Comparison of ENCODE assay signal across 8 cellular contexts in the genomic region with DNA sequence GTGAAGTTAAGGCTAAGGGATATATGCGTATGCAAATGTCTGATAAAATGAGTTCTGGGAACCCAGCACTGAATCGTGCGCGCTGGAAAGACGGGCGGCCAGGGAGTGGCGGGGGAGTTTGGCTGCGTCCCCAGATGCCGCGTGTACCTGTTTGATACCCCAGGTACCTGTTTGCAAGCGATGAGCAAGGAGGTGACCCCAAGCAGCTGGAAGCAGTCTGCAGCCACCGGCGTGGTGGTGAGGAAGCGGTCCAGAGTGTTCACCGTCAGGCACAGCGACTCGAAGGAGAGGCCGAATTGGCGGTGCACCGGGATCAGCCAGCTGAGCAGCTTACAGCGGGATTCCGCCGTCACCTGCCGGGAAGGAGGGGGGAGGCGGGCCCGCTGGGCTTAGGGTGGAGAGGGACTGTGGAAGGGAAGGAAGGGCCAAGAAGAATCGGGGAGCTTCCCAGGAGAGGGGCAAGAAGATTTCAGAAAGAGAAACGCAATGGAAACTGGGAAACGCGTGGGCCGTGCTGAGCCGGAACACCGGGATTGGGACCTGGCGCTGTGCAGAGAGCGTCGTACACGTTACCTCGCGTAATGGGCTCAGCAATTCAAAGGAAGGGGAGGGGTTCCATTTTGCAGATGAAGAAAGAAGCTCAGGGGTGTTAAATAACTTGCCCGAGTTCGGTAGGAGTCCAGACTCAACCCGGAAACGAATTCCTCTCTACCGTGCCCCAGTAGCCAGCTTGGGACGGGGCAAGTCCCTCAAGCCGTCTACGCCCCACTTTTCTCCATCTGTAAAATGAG. TPM values are rescaled to one million over a fixed set of nuclear protein-coding genes. Genes with fewer than 3 reads are reported as not detected.
DNase-seq lines count a peak whose midpoint lies in the region; ATAC-seq and TF ChIP-seq lines count a peak whose summit lies in the region.

No MANE protein-coding gene starts in this region.

- BruUV-seq in PC-9 (replicated peaks; lab: Mats Ljungman, UMichigan), result TSS peak; percentile 36

- H3K9me3 Mint-ChIP-seq in GM23338, result peaks cover 5% of the 10 kb centered on the region

- peak overlapping the region; percentile 74 for H3K4me3 ChIP-seq in GM23338
- peak overlapping the region; percentile 89 for H3K4me3 ChIP-seq in PC-9
- H3K4me3 ChIP-seq in mesodermal cell (ENCODE audit: extremely low read depth, insufficient read depth, low read length, poor library complexity, severe bottlenecking), result peak overlapping the region; percentile 44
- H3K4me3 ChIP-seq in urinary bladder (ENCODE audit: low read depth, low read length), result peak overlapping the region; percentile 47

- POLR2A ChIA-PET in PC-9 (lab: Charles Lee; ENCODE audit: unreplicated experiment), result interaction anchor here (0.6 kb wide), 1 partner anchor 45 kb away, joined by 6 read pairs; no protein-coding TSS in a partner anchor

- intact Hi-C loops in PC-9 (cut with micrococcal nuclease; ENCODE audit: unreplicated experiment), result loop anchor here (2.0 kb wide), 1 partner anchor 74 kb away; the partner anchor contains the start of genes DHX29 and MTREX

- H3K79me2 ChIP-seq in GM23338 (replicated peaks; ENCODE audit: insufficient read depth) (no peaks in the 10 kb centered on the region), PC-9 (ENCODE audit: low read depth) (no peaks in the 10 kb centered on the region)

- peaks cover 34% of the 10 kb centered on the region for H3K4me1 ChIP-seq in GM23338 (ENCODE audit: insufficient read depth)
- peaks cover 23% of the 10 kb centered on the region for H3K4me1 ChIP-seq in PC-9 (replicated peaks; ENCODE audit: insufficient read depth)
- peaks cover 17% of the 10 kb centered on the region for H3K4me1 ChIP-seq in mesodermal cell (ENCODE audit: control insufficient read depth, insufficient read depth, low read length, poor library complexity, severe bottlenecking)
- no peaks in the 10 kb centered on the region for H3K4me1 ChIP-seq in urinary bladder (ENCODE audit: insufficient read depth)

- no peaks in the 10 kb centered on the region for H3K9me3 ChIP-seq in PC-9 (ENCODE audit: insufficient read depth, low read depth)
- no peaks in the 10 kb centered on the region for H3K9me3 ChIP-seq in mesodermal cell (ENCODE audit: control insufficient read depth, low read length)

- H3K9me2 ChIP-seq in GM23338 (ENCODE audit: insufficient read depth) (no peaks in the 10 kb centered on the region), PC-9 (ENCODE audit: insufficient read depth) (no peaks in the 10 kb centered on the region)

- CTCF ChIA-PET in PC-9 (lab: Charles Lee), result interaction anchor here (0.6 to 1.4 kb wide), 4 partner anchors 45 to 476 kb away, joined by 3 to 7 read pairs (median 3); no protein-coding TSS in a partner anchor

- H3F3A ChIP-seq in GM23338 (replicated peaks; ENCODE audit: low read depth) (peaks cover 30% of the 10 kb centered on the region), PC-9 (ENCODE audit: insufficient read depth, low read depth) (peaks cover 29% of the 10 kb centered on the region)

- TF ChIP-seq CTCF in GM23338 (conservative IDR thresholded peaks at IDR 0.05; ENCODE audit: low read depth in 2 of 2), result no peak
- TF ChIP-seq CTCF in PC-9 (conservative IDR thresholded peaks at IDR 0.05), result no peak

- WGBS in mesodermal cell (ENCODE audit: insufficient coverage in 2 of 2), 2 experiments, result 0% methylated on average over 39 to 44 of the region's 47 CpGs
- 1% methylated on average over 47 of the region's 47 CpGs for WGBS in urinary bladder

- H3K4me1 Mint-ChIP-seq in GM23338, result peaks cover 27% of the 10 kb centered on the region

- no peak overlapping the region for H3K27ac Mint-ChIP-seq in GM23338

- H3K36me3 ChIP-seq in GM23338 (ENCODE audit: insufficient read depth), result no peaks in the 10 kb centered on the region; the same call in 1 of the 2 replicates
- no peaks in the 10 kb centered on the region for H3K36me3 ChIP-seq in PC-9 (ENCODE audit: low read depth)
- H3K36me3 ChIP-seq in mesodermal cell (ENCODE audit: control insufficient read depth, insufficient read depth, low read length), result no peaks in the 10 kb centered on the region
- no peaks in the 10 kb centered on the region for H3K36me3 ChIP-seq in urinary bladder (ENCODE audit: insufficient read depth)

- H3K27ac ChIP-seq in GM23338 (ENCODE audit: low read depth) (no peak overlapping the region), PC-9 (peak overlapping the region; percentile 30; the same call in 1 of the 2 replicates), mesodermal cell (ENCODE audit: low read depth, low read length, severe bottlenecking) (no peak overlapping the region), urinary bladder (ENCODE audit: low read depth) (no peak overlapping the region)

- H2AFZ ChIP-seq in GM23338 (peak overlapping the region; percentile 98), PC-9 (peak overlapping the region; percentile 97)

- H3K27me3 Mint-ChIP-seq in GM23338 (ENCODE audit: insufficient read depth, low read depth, poor library complexity), result peaks cover 95% of the 10 kb centered on the region

- ATAC-seq in GM23338, result peak; percentile 18
- no peak for ATAC-seq in GM21423 (IDR thresholded peaks at IDR 0.05; ENCODE audit: unreplicated experiment)

- H3K4me2 ChIP-seq in GM23338 (peak overlapping the region; percentile 95), PC-9 (peak overlapping the region; percentile 97)

- H3K36me3 Mint-ChIP-seq in GM23338 (ENCODE audit: low read depth), result peaks cover 3% of the 10 kb centered on the region; the same call in 1 of the 3 replicates

- H3K4me3 Mint-ChIP-seq in GM23338, result peak overlapping the region; percentile 88

- H4K20me1 ChIP-seq in GM23338 (replicated peaks; ENCODE audit: insufficient read depth), result peaks cover 38% of the 10 kb centered on the region
- no peaks in the 10 kb centered on the region for H4K20me1 ChIP-seq in PC-9 (ENCODE audit: insufficient read depth)

- DNase-seq in COLO668 (lab: John Stamatoyannopoulos, UW; ENCODE audit: unreplicated experiment) (peak; percentile 39), GM23338 (ENCODE audit: low spot score) (peak; percentile 69), PC-9 (peak; percentile 52 to 57), dermis blood vessel endothelial cell (peak; percentile 30), NCI-H526 treated with DMSO at 0.1 percent for 48 hours (lab: John Stamatoyannopoulos, UW) (no peak)

- H3K27me3 ChIP-seq in GM23338 (ENCODE audit: insufficient read depth), result peaks cover 100% of the 10 kb centered on the region
- no peaks in the 10 kb centered on the region for H3K27me3 ChIP-seq in PC-9 (ENCODE audit: insufficient read depth, low read depth)

TF ChIP-seq in GM23338, 12 proteins besides CTCF, POLR2A, EP300 and RAD21:
- TF ChIP-seq EZH2 (IDR thresholded peaks at IDR 0.05; ENCODE audit: low read depth, unreplicated experiment) (peak; percentile 69), CREB1 (CRISPR knock-in tag; IDR thresholded peaks at IDR 0.05; ENCODE audit: low read depth) (0 out of 2 replicates have a peak, but pooled peaks have one; percentile 14), EZH2phosphoT487 (IDR thresholded peaks at IDR 0.05; ENCODE audit: unreplicated experiment) (peak; percentile 92), POLR2AphosphoS5 (IDR thresholded peaks at IDR 0.05; ENCODE audit: low read depth) (no peak)

RNA-seq across cellular contexts. Expression of gene CCNO, which starts 1.0 kb away (rescaled TPM):
- total RNA-seq in GM23338 (2014; rRNA removed; shearing (Covaris generic)), result not detected in 2 replicates
- polyA plus RNA-seq in GM23338 (2016; fragmentation: Nextera tagmentation; extraction: Ambion mirVana) (0.21 TPM in 1 of 2 replicates, not detected in the other), urinary bladder (2.8 TPM)
- total RNA-seq in PC-9 (2021) (4.7 and 7.1 TPM in 2 replicates), dermis blood vessel endothelial cell (not detected in 2 replicates), urinary bladder (1.6 TPM)
- polyA plus RNA-seq in mesodermal cell (2013, experiment 1 of 2), result 0.52 TPM
- not detected for polyA plus RNA-seq in mesodermal cell (2013, experiment 2 of 2)

RNA-seq across cellular contexts. Expression of gene MCIDAS, which starts 5.3 kb away (rescaled TPM):
- 0.12 TPM in 1 of 2 replicates, not detected in the other for total RNA-seq in GM23338 (2014; rRNA removed; shearing (Covaris generic))
- polyA plus RNA-seq in GM23338 (2016; fragmentation: Nextera tagmentation; extraction: Ambion mirVana) (not detected in 2 replicates), urinary bladder (0.23 TPM)
- total RNA-seq in PC-9 (2021) (1.1 and 1.8 TPM in 2 replicates), dermis blood vessel endothelial cell (not detected in 2 replicates), urinary bladder (0.32 TPM)
- polyA plus RNA-seq in mesodermal cell (2013, experiment 1 of 2), result not detected
- polyA plus RNA-seq in mesodermal cell (2013, experiment 2 of 2), result not detected

RNA-seq across cellular contexts. Expression of gene CDC20B, which starts 59.4 kb away (rescaled TPM):
- total RNA-seq in GM23338 (2014; rRNA removed; shearing (Covaris generic)), result not detected in 2 replicates
- polyA plus RNA-seq in GM23338 (2016; fragmentation: Nextera tagmentation; extraction: Ambion mirVana), result not detected in 2 replicates
- not detected in 2 replicates for total RNA-seq in PC-9 (2021)
- 0.05 TPM in 1 of 2 replicates, not detected in the other for total RNA-seq in dermis blood vessel endothelial cell
- polyA plus RNA-seq in mesodermal cell (2013, experiment 1 of 2), result 0.55 TPM
- polyA plus RNA-seq in mesodermal cell (2013, experiment 2 of 2), result 0.46 TPM
- not detected for total RNA-seq in urinary bladder
- not detected for polyA plus RNA-seq in urinary bladder
